In genomic region chr20:16124911-16125776, GRCh38 we compare ENCODE assay signal across 1 cellular context.
TF ChIP-seq lines count a peak whose summit lies in the region.

No MANE protein-coding gene starts in this region.

TF ChIP-seq in HepG2, 621 proteins besides CTCF, POLR2A, EP300 and RAD21 (continued from another document and continues in another):
- TF ChIP-seq ZBTB44 (CRISPR knock-in tag; IDR thresholded peaks at IDR 0.05) (no peak), HIC2 (CRISPR knock-in tag; IDR thresholded peaks at IDR 0.05; ENCODE audit: low read depth) (no peak; the same call in 1 of the 2 replicates), ZBTB1 (CRISPR knock-in tag; IDR thresholded peaks at IDR 0.05; ENCODE audit: borderline replicate concordance) (no peak), ZMAT3 (CRISPR knock-in tag; conservative IDR thresholded peaks at IDR 0.05) (no peak), TFE3 (CRISPR knock-in tag; IDR thresholded peaks at IDR 0.05) (peak; percentile 31; the same call in 1 of the 2 replicates), RARA (CRISPR knock-in tag; IDR thresholded peaks at IDR 0.05) (peak; percentile 57; the same call in 1 of the 2 replicates), ZNF652 (CRISPR knock-in tag; IDR thresholded peaks at IDR 0.05; ENCODE audit: borderline replicate concordance, low read depth) (no peak), ZNF839 (CRISPR knock-in tag; IDR thresholded peaks at IDR 0.05; ENCODE audit: borderline replicate concordance) (no peak), MIER3 (CRISPR knock-in tag; IDR thresholded peaks at IDR 0.05; ENCODE audit: borderline replicate concordance) (no peak), HMG20B (CRISPR knock-in tag; conservative IDR thresholded peaks at IDR 0.05) (no peak; the same call in 1 of the 2 replicates), PAF1 (CRISPR knock-in tag; IDR thresholded peaks at IDR 0.05) (no peak), NR1H2 (CRISPR knock-in tag; IDR thresholded peaks at IDR 0.05; ENCODE audit: borderline replicate concordance, low read depth) (no peak), DMAP1 (CRISPR knock-in tag; IDR thresholded peaks at IDR 0.05) (no peak), ZNF547 (CRISPR knock-in tag; IDR thresholded peaks at IDR 0.05) (peak; percentile 60; the same call in 1 of the 2 replicates), GZF1 (CRISPR knock-in tag; IDR thresholded peaks at IDR 0.05) (no peak), TCF7L2 (IDR thresholded peaks at IDR 0.05; ENCODE audit: low read depth, low read length) (no peak), ONECUT2 (CRISPR knock-in tag; IDR thresholded peaks at IDR 0.05) (no peak), POLR2G (IDR thresholded peaks at IDR 0.05; ENCODE audit: low read depth, low read length) (no peak), GATAD1 (CRISPR knock-in tag; IDR thresholded peaks at IDR 0.05) (no peak), ZNF513 (CRISPR knock-in tag; conservative IDR thresholded peaks at IDR 0.05) (no peak), ZSCAN21 (CRISPR knock-in tag; IDR thresholded peaks at IDR 0.05; ENCODE audit: borderline replicate concordance) (no peak), NFKB2 (CRISPR knock-in tag; IDR thresholded peaks at IDR 0.05; ENCODE audit: borderline replicate concordance) (no peak), NFYC (CRISPR knock-in tag; IDR thresholded peaks at IDR 0.05) (no peak), SMAD9 (CRISPR knock-in tag; IDR thresholded peaks at IDR 0.05) (no peak), HDAC6 (IDR thresholded peaks at IDR 0.05; ENCODE audit: low read depth, low read length) (no peak), ZFY (CRISPR knock-in tag; IDR thresholded peaks at IDR 0.05) (peak; percentile 23; the same call in 1 of the 2 replicates), HNF4G (IDR thresholded peaks at IDR 0.05; ENCODE audit: borderline replicate concordance, low read depth, low read length) (peak; percentile 78), HNF4G (CRISPR knock-in tag; IDR thresholded peaks at IDR 0.05; ENCODE audit: borderline replicate concordance, low read depth) (peak; percentile 21; the same call in 1 of the 2 replicates), DPF2 (CRISPR knock-in tag; IDR thresholded peaks at IDR 0.05; ENCODE audit: borderline replicate concordance, low read depth) (no peak), ZNF670 (CRISPR knock-in tag; IDR thresholded peaks at IDR 0.05; ENCODE audit: borderline replicate concordance) (no peak), NR2F6 (IDR thresholded peaks at IDR 0.05) (peak; percentile 45), NR2F6 (CRISPR knock-in tag; IDR thresholded peaks at IDR 0.05) (no peak)
- TF ChIP-seq, protein P1, sequence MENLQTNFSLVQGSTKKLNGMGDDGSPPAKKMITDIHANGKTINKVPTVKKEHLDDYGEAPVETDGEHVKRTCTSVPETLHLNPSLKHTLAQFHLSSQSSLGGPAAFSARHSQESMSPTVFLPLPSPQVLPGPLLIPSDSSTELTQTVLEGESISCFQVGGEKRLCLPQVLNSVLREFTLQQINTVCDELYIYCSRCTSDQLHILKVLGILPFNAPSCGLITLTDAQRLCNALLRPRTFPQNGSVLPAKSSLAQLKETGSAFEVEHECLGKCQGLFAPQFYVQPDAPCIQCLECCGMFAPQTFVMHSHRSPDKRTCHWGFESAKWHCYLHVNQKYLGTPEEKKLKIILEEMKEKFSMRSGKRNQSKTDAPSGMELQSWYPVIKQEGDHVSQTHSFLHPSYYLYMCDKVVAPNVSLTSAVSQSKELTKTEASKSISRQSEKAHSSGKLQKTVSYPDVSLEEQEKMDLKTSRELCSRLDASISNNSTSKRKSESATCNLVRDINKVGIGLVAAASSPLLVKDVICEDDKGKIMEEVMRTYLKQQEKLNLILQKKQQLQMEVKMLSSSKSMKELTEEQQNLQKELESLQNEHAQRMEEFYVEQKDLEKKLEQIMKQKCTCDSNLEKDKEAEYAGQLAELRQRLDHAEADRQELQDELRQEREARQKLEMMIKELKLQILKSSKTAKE (CRISPR knock-in tag; IDR thresholded peaks at IDR 0.05; ENCODE audit: borderline replicate concordance) = peak; percentile 34; the same call in 1 of the 2 replicates
- TF ChIP-seq, protein P2, sequence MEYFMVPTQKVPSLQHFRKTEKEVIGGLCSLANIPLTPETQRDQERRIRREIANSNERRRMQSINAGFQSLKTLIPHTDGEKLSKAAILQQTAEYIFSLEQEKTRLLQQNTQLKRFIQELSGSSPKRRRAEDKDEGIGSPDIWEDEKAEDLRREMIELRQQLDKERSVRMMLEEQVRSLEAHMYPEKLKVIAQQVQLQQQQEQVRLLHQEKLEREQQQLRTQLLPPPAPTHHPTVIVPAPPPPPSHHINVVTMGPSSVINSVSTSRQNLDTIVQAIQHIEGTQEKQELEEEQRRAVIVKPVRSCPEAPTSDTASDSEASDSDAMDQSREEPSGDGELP (IDR thresholded peaks at IDR 0.05; ENCODE audit: borderline replicate concordance, low read depth) = peak; percentile 98
- TF ChIP-seq, protein P3, sequence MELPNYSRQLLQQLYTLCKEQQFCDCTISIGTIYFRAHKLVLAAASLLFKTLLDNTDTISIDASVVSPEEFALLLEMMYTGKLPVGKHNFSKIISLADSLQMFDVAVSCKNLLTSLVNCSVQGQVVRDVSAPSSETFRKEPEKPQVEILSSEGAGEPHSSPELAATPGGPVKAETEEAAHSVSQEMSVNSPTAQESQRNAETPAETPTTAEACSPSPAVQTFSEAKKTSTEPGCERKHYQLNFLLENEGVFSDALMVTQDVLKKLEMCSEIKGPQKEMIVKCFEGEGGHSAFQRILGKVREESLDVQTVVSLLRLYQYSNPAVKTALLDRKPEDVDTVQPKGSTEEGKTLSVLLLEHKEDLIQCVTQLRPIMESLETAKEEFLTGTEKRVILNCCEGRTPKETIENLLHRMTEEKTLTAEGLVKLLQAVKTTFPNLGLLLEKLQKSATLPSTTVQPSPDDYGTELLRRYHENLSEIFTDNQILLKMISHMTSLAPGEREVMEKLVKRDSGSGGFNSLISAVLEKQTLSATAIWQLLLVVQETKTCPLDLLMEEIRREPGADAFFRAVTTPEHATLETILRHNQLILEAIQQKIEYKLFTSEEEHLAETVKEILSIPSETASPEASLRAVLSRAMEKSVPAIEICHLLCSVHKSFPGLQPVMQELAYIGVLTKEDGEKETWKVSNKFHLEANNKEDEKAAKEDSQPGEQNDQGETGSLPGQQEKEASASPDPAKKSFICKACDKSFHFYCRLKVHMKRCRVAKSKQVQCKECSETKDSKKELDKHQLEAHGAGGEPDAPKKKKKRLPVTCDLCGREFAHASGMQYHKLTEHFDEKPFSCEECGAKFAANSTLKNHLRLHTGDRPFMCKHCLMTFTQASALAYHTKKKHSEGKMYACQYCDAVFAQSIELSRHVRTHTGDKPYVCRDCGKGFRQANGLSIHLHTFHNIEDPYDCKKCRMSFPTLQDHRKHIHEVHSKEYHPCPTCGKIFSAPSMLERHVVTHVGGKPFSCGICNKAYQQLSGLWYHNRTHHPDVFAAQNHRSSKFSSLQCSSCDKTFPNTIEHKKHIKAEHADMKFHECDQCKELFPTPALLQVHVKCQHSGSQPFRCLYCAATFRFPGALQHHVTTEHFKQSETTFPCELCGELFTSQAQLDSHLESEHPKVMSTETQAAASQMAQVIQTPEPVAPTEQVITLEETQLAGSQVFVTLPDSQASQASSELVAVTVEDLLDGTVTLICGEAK (IDR thresholded peaks at IDR 0.05) = no peak
- TF ChIP-seq, protein P3 (CRISPR knock-in tag; IDR thresholded peaks at IDR 0.05) = no peak
- TF ChIP-seq, protein P4, sequence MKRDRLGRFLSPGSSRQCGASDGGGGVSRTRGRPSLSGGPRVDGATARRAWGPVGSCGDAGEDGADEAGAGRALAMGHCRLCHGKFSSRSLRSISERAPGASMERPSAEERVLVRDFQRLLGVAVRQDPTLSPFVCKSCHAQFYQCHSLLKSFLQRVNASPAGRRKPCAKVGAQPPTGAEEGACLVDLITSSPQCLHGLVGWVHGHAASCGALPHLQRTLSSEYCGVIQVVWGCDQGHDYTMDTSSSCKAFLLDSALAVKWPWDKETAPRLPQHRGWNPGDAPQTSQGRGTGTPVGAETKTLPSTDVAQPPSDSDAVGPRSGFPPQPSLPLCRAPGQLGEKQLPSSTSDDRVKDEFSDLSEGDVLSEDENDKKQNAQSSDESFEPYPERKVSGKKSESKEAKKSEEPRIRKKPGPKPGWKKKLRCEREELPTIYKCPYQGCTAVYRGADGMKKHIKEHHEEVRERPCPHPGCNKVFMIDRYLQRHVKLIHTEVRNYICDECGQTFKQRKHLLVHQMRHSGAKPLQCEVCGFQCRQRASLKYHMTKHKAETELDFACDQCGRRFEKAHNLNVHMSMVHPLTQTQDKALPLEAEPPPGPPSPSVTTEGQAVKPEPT (CRISPR knock-in tag; IDR thresholded peaks at IDR 0.05; ENCODE audit: low read depth) = no peak
- TF ChIP-seq, protein P5, sequence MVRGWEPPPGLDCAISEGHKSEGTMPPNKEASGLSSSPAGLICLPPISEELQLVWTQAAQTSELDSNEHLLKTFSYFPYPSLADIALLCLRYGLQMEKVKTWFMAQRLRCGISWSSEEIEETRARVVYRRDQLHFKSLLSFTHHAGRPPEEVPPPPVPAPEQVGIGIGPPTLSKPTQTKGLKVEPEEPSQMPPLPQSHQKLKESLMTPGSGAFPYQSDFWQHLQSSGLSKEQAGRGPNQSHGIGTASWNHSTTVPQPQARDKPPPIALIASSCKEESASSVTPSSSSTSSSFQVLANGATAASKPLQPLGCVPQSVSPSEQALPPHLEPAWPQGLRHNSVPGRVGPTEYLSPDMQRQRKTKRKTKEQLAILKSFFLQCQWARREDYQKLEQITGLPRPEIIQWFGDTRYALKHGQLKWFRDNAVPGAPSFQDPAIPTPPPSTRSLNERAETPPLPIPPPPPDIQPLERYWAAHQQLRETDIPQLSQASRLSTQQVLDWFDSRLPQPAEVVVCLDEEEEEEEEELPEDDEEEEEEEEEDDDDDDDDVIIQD (CRISPR knock-in tag; IDR thresholded peaks at IDR 0.05; ENCODE audit: low read depth) = no peak
